ENCODE assay signal across 28 cellular contexts in genomic region chr6:1544000-1544399, GRCh38.
"Had no signal": no experiment of that assay in that cellular context is flagged by ENCODE, and none has a peak within 500 bp of the region (broad histone marks: within the 10 kb centered on the region; RNA-seq: fewer than 3 reads in every experiment).

No MANE protein-coding gene starts in this region.

- H3K27ac Mint-ChIP-seq: natural killer cell; nephron; neural progenitor cell; stimulated activated effector memory CD8-positive, alpha-beta T cell treated with anti-CD3 and anti-CD28 coated beads, Interleukin-12 subunit alpha, Interleukin-12 subunit beta, amount 100 ng/mL, for 72 hours; stimulated activated naive B cell treated with anti-CD40 and anti-IgM and Interleukin-4, amounts not matched to agents 10 μg/mL and 1 μg/mL and 100 μg/mL, for 72 hours; stimulated activated naive CD8-positive, alpha-beta T cell treated with anti-CD3 and anti-CD28 coated beads, Interleukin-15, Interleukin-2, amounts not matched to agents 100 ng/mL and 50 ng/mL, for 24 hours had no signal

- H3K27ac ChIP-seq: neural progenitor cell, neutrophil, pancreas, prostate gland, right atrium auricular region, right lobe of liver, sigmoid colon, stomach, thoracic aorta, thyroid gland, tibial nerve, upper lobe of left lung, vagina had no signal

- H3K4me1 Mint-ChIP-seq: neural progenitor cell; stimulated activated naive B cell treated with anti-CD40 and anti-IgM and Interleukin-4, amounts not matched to agents 10 μg/mL and 1 μg/mL and 100 μg/mL, for 72 hours had no signal

- H3K9me3 ChIP-seq: neutrophil, pancreas, prostate gland, right atrium auricular region, right lobe of liver, sigmoid colon, stomach, thoracic aorta, thyroid gland, upper lobe of left lung, vagina had no signal

- H3K9ac ChIP-seq: neural progenitor cell had no signal

- H3K9me3 Mint-ChIP-seq: natural killer cell; stimulated activated naive CD8-positive, alpha-beta T cell treated with anti-CD3 and anti-CD28 coated beads, Interleukin-15, Interleukin-2, amounts not matched to agents 100 ng/mL and 50 ng/mL, for 24 hours had no signal

- H3K4me1 ChIP-seq: neural progenitor cell, pancreas, prostate gland, right atrium auricular region, sigmoid colon, stomach, thyroid gland, tibial nerve, upper lobe of left lung, vagina had no signal

- H3K4me2 ChIP-seq: neural progenitor cell had no signal

- H2AFZ ChIP-seq: neural progenitor cell had no signal

- ATAC-seq: naive thymus-derived CD4-positive, alpha-beta T cell; natural killer cell; pancreas; right lobe of liver; stimulated activated effector memory CD8-positive, alpha-beta T cell treated with anti-CD3 and anti-CD28 coated beads, Interleukin-12 subunit alpha, Interleukin-12 subunit beta, amount 100 ng/mL, for 72 hours; stimulated activated naive B cell treated with anti-CD40 and anti-IgM and Interleukin-4, amounts not matched to agents 10 μg/mL and 1 μg/mL and 100 μg/mL, for 72 hours had no signal

- H3K36me3 ChIP-seq: neural progenitor cell, neutrophil, pancreas, prostate gland, right atrium auricular region, right lobe of liver, sigmoid colon, thyroid gland, vagina had no signal

- H3K27me3 ChIP-seq: neural progenitor cell, neutrophil, pancreas, right atrium auricular region, right lobe of liver, sigmoid colon, stomach, thyroid gland, tibial nerve, upper lobe of left lung, vagina had no signal

- DNase-seq: naive thymus-derived CD4-positive, alpha-beta T cell; natural killer cell; nucleus accumbens; pancreas; retina; right lobe of liver; sigmoid colon; small intestine; stimulated activated CD4-positive, alpha-beta T cell treated with anti-CD3 and anti-CD28 coated beads, Interleukin-15, amount 100 ng/mL, for 24 hours; stimulated activated CD4-positive, alpha-beta T cell treated with anti-CD3 and anti-CD28 coated beads, Interleukin-2, amount 100 ng/mL, for 24 hours; stimulated activated CD4-positive, alpha-beta T cell treated with anti-CD3 and anti-CD28 coated beads, Interleukin-2, amount 100 ng/mL, for 48 hours; stimulated activated CD4-positive, alpha-beta T cell treated with anti-CD3 and anti-CD28 coated beads, Interleukin-4, amount 100 ng/mL, for 24 hours; stimulated activated naive B cell treated with anti-CD40 and anti-IgM and Interleukin-4, amounts not matched to agents 10 μg/mL and 1 μg/mL and 100 μg/mL, for 72 hours; stimulated activated naive CD4-positive, alpha-beta T cell treated with Interleukin-2 at 50 U/mL for 16 hours; stomach; thyroid gland; trophoblast cell; upper lobe of left lung had no signal

- H3K4me3 ChIP-seq: neural progenitor cell, pancreas, prostate gland, right atrium auricular region, right lobe of liver, sigmoid colon, stomach, thoracic aorta, thyroid gland, tibial nerve, upper lobe of left lung, vagina had no signal

- H3K27me3 Mint-ChIP-seq: stimulated activated naive CD8-positive, alpha-beta T cell treated with anti-CD3 and anti-CD28 coated beads, Interleukin-15, Interleukin-2, amounts not matched to agents 100 ng/mL and 50 ng/mL, for 24 hours had no signal

- H3K36me3 Mint-ChIP-seq: natural killer cell; neural progenitor cell; stimulated activated effector memory CD8-positive, alpha-beta T cell treated with anti-CD3 and anti-CD28 coated beads, Interleukin-12 subunit alpha, Interleukin-12 subunit beta, amount 100 ng/mL, for 72 hours; stimulated activated naive B cell treated with anti-CD40 and anti-IgM and Interleukin-4, amounts not matched to agents 10 μg/mL and 1 μg/mL and 100 μg/mL, for 72 hours had no signal

- H3K4me3 Mint-ChIP-seq: naive thymus-derived CD4-positive, alpha-beta T cell; natural killer cell; nephron; neural progenitor cell; stimulated activated effector memory CD8-positive, alpha-beta T cell treated with anti-CD3 and anti-CD28 coated beads, Interleukin-12 subunit alpha, Interleukin-12 subunit beta, amount 100 ng/mL, for 72 hours; stimulated activated naive B cell treated with anti-CD40 and anti-IgM and Interleukin-4, amounts not matched to agents 10 μg/mL and 1 μg/mL and 100 μg/mL, for 72 hours; stimulated activated naive CD8-positive, alpha-beta T cell treated with anti-CD3 and anti-CD28 coated beads, Interleukin-15, Interleukin-2, amounts not matched to agents 100 ng/mL and 50 ng/mL, for 24 hours had no signal
